22 cellular contexts compared by ENCODE assay signal in genomic region chr4:35087216-35087615, GRCh38.
"Had no signal": no experiment of that assay in that cellular context is flagged by ENCODE, and none has a peak within 500 bp of the region (broad histone marks: within the 10 kb centered on the region; RNA-seq: fewer than 3 reads in every experiment).

No MANE protein-coding gene starts in this region.

- H3K4me3 Mint-ChIP-seq: dendritic cell treated with granulocyte-macrophage colony-stimulating factor and Interleukin-4, amounts not matched to agents 40 ng/mL and 50 ng/mL, for 4 days; natural killer cell treated with Interleukin-12 subunit alpha and Interleukin-12 subunit beta and Interleukin-15 and Interleukin-18, amount 100 ng/mL, for 72 hours; type B pancreatic cell had no signal

- H3K27me3 ChIP-seq: adrenal gland, cardiac muscle cell, esophagus squamous epithelium, right lobe of liver, stomach, testis had no signal

- H3K27me3 Mint-ChIP-seq: dendritic cell treated with granulocyte-macrophage colony-stimulating factor and Interleukin-4, amounts not matched to agents 40 ng/mL and 50 ng/mL, for 4 days; natural killer cell treated with Interleukin-12 subunit alpha and Interleukin-12 subunit beta and Interleukin-15 and Interleukin-18, amount 100 ng/mL, for 72 hours; type B pancreatic cell had no signal

- H3K4me3 ChIP-seq: adrenal gland, cardiac muscle cell, esophagus squamous epithelium, lower lobe of right lung, right lobe of liver, stomach, testis had no signal

- FAIRE-seq: islet of Langerhans, small intestine had no signal

- H3K9me3 Mint-ChIP-seq: dendritic cell treated with granulocyte-macrophage colony-stimulating factor and Interleukin-4, amounts not matched to agents 40 ng/mL and 50 ng/mL, for 4 days; type B pancreatic cell had no signal

- H3K36me3 Mint-ChIP-seq: activated naive CD4-positive, alpha-beta T cell treated with anti-CD3 and anti-CD28 coated beads, Interleukin-2, amount 50 U/mL, for 72 hours; natural killer cell treated with Interleukin-12 subunit alpha and Interleukin-12 subunit beta and Interleukin-15 and Interleukin-18, amount 100 ng/mL, for 72 hours; type B pancreatic cell had no signal

- DNase-seq: activated CD4-positive, alpha-beta T cell treated with anti-CD3 and anti-CD28 coated beads for 1 hour; activated CD4-positive, alpha-beta T cell treated with anti-CD3 and anti-CD28 coated beads, Interleukin-2, amount 50 U/mL, for 48 hours; activated gamma-delta T cell treated with Interleukin-2 at 50 U/mL for 16 hours; adrenal gland; effector CD8-positive, alpha-beta T cell; esophagus squamous epithelium; hippocampal formation; left cardiac atrium; lower lobe of right lung; right lobe of liver; small intestine; stimulated activated CD4-positive, alpha-beta T cell treated with anti-CD3 and anti-CD28 coated beads, Interleukin-15, amount 100 ng/mL, for 24 hours; stimulated activated CD4-positive, alpha-beta T cell treated with anti-CD3 and anti-CD28 coated beads, Interleukin-4, amount 100 ng/mL, for 1 hour; stomach; testis; WERI-Rb-1 had no signal

- H3K27ac Mint-ChIP-seq: activated naive CD4-positive, alpha-beta T cell treated with anti-CD3 and anti-CD28 coated beads, Interleukin-2, amount 50 U/mL, for 72 hours; dendritic cell treated with granulocyte-macrophage colony-stimulating factor and Interleukin-4, amounts not matched to agents 40 ng/mL and 50 ng/mL, for 4 days; natural killer cell treated with Interleukin-12 subunit alpha and Interleukin-12 subunit beta and Interleukin-15 and Interleukin-18, amount 100 ng/mL, for 72 hours; type B pancreatic cell had no signal

- H3K36me3 ChIP-seq: adrenal gland, cardiac muscle cell, esophagus squamous epithelium, lower lobe of right lung, right lobe of liver, stomach, WERI-Rb-1 had no signal

- ATAC-seq: activated naive CD4-positive, alpha-beta T cell treated with anti-CD3 and anti-CD28 coated beads, Interleukin-2, amount 50 U/mL, for 72 hours; left cardiac atrium; lower lobe of right lung; natural killer cell treated with Interleukin-12 subunit alpha and Interleukin-12 subunit beta and Interleukin-15 and Interleukin-18, amount 100 ng/mL, for 72 hours; right lobe of liver had no signal
